In the genomic region with DNA sequence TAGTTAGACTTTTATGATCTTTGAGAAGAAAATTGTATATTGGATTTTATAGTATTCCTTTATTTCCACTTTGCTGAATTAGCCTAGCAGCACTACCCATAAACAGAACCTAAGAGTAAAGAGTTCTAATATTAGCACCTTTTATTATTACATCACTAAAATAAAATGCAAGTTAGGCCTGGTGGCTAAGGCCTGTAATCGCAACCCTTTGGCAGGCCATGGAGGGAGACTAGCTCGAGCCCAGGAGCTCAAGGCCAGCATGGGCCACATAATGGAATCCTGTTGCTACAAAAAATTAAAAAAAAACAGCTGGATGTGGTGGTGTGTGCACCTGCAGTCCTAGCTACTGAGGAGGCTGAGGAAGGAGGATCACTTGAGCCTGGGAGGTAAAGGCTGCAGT, we compare ENCODE assay signal across 19 cellular contexts.
A peak's percentile ranks its signal among the peaks of the same experiment; 100 is the strongest.
DNase-seq lines count a peak whose midpoint lies in the region; ATAC-seq, FAIRE-seq and TF ChIP-seq lines count a peak whose summit lies in the region.
"Had no signal": no experiment of that assay in that cellular context is flagged by ENCODE, and none has a peak within 500 bp of the region (broad histone marks: within the 10 kb centered on the region; RNA-seq: fewer than 3 reads in every experiment).

No MANE protein-coding gene starts in this region.

- in situ Hi-C loops in SK-MEL-5 (cut with HindIII; ENCODE audit: low pct_unique_long_range_greater_than_20kb, low sequenced_read_pairs) = no loop called here

- H3K36me3 Mint-ChIP-seq in type B pancreatic cell = no peaks in the 10 kb centered on the region

- H3K27ac Mint-ChIP-seq in type B pancreatic cell = no peak overlapping the region

- intact Hi-C loops in left cardiac atrium (cut with DNase I) = no loop called here
- intact Hi-C loops in Right ventricle myocardium superior (cut with DNase I) = no loop called here

- no peaks in the 10 kb centered on the region for H3K9me3 Mint-ChIP-seq in type B pancreatic cell

- DNase-seq in left cardiac atrium (no peak), Right ventricle myocardium superior (no peak), SK-MEL-5 (ENCODE audit: low read depth, low spot score) (peak; percentile 5), hepatic stellate cell (ENCODE audit: low spot score) (peak; percentile 1), type B pancreatic cell (ENCODE audit: extremely low spot score, unreplicated experiment) (no peak), urothelium cell line (ENCODE audit: low spot score) (no peak), left lobe of liver (ENCODE audit: low spot score) (no peak)
- no peak for DNase-seq in activated CD4-positive, CD25-positive, alpha-beta regulatory T cell treated with anti-CD3 and anti-CD28 coated beads, Interleukin-2, amount 50 U/mL, for 72 hours
- DNase-seq: 8988T, C1 segment of cervical spinal cord, GOT3, NCI-H1048, NCI-H146, NCI-H2081 treated with DMSO at 0.1 percent for 48 hours, NCI-H524, SJCRH30 had no signal

- TF ChIP-seq CTCF in type B pancreatic cell (conservative IDR thresholded peaks at IDR 0.05) = peak; percentile 37

- peaks cover 6% of the 10 kb centered on the region for H3K4me1 Mint-ChIP-seq in type B pancreatic cell (ENCODE audit: unreplicated experiment)

- ATAC-seq in left cardiac atrium (peak; percentile 8 to 59), Right ventricle myocardium superior (ENCODE audit: poor library complexity) (no peak), left lobe of liver (no peak)
- ATAC-seq: K562 had no signal

- no peak for FAIRE-seq in urothelium cell line (lab: Jason Lieb, UNC)
- FAIRE-seq: GM12891, HTR-8/SVneo, K562 had no signal

- no peak overlapping the region for H3K4me3 Mint-ChIP-seq in type B pancreatic cell

- H3K27me3 Mint-ChIP-seq in type B pancreatic cell = peaks cover 9% of the 10 kb centered on the region

Comparison
In these comparisons a context has a peak if more than half of its experiments do, and no peak if none do; other contexts are left out.
1. ATAC-seq: peak in left cardiac atrium (2 of 2); none in Right ventricle myocardium superior (single experiment) and left lobe of liver (single experiment).
2. DNase-seq: peak in SK-MEL-5 (single experiment) and hepatic stellate cell (single experiment); none in left cardiac atrium (single experiment), Right ventricle myocardium superior (single experiment), type B pancreatic cell (single experiment), activated CD4-positive, CD25-positive, alpha-beta regulatory T cell treated with anti-CD3 and anti-CD28 coated beads, Interleukin-2, amount 50 U/mL, for 72 hours (single experiment), urothelium cell line (single experiment) and left lobe of liver (single experiment).